In the genomic region with DNA sequence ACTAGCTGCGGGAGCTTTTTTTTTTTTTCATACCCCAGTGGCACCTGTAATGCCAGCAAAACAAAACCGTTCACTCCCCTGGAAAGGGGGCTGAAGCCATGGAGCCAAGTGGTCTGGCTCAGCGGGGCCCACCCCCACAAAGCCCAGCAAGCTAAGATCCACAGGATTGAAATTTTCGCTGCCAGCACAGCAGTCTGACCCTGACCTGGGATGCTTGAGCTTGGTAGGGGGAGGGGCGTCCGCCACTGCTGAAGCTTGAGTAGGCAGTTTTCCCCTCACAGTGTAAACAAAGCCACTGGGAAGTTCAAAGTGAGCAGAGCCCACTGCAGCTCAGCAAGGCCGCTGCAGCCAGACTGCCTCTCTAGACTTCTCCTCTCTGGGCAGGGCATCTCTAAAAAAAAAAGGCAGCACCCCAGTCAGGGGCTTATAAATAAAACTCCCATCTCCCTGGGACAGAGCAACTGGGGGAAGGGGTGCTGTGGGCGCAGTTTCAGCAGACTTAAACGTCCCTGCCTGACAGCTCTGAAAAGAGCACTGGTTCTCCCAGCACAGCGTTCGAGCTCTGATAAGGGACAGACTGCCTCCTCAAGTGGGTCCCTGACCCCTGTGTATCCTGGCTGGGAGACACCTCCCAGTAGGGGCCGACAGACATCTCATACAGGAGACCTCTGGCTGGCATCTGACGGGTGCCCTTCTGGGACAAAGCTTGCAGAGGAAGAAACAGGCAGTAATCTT, we compare ENCODE assay signal across 22 cellular contexts. TPM values are rescaled to one million over a fixed set of nuclear protein-coding genes. Genes with fewer than 3 reads are reported as not detected.
DNase-seq lines count a peak whose midpoint lies in the region; ATAC-seq, FAIRE-seq and TF ChIP-seq lines count a peak whose summit lies in the region.
"Had no signal": no experiment of that assay in that cellular context is flagged by ENCODE, and none has a peak within 500 bp of the region (broad histone marks: within the 10 kb centered on the region; RNA-seq: fewer than 3 reads in every experiment).

No MANE protein-coding gene starts in this region.

- no peak overlapping the region for H2AFZ ChIP-seq in H1 (ENCODE audit: low read length)

- H3K4me3 ChIP-seq in H1 (ENCODE audit: extremely low read depth in 1 of 4, insufficient read depth in 2 of 4, low read depth in 3 of 4, low read length in 4 of 4) = peak overlapping the region in 1 of 4 experiments; percentile 38; a peak in 1 of 8 replicates
- H3K4me3 ChIP-seq in liver (ENCODE audit: low read depth in 1 of 3, low read length in 3 of 3) = no peak overlapping the region
- H3K4me3 ChIP-seq in thyroid gland (replicated peaks in 1 of 3) = no peak overlapping the region
- H3K4me3 ChIP-seq in testis = no peak overlapping the region
- H3K4me3 ChIP-seq: colonic mucosa, lung, tibial artery had no signal

- H2AK5ac ChIP-seq in H1 (ENCODE audit: low read depth, low read length) = no peak overlapping the region

- H3K27ac ChIP-seq in H1 (ENCODE audit: low read depth, low read length) (no peak overlapping the region), liver (ENCODE audit: low read depth in 1 of 2, low read length in 2 of 2) (no peak overlapping the region), thyroid gland (no peak overlapping the region), testis (peak overlapping the region in 1 of 2 donors; percentile 50)
- H3K27ac ChIP-seq: colonic mucosa, tibial artery had no signal

- 78% methylated on average over 12 of the region's 13 CpGs; no CpG with 5 or more reads in 1 of the 2 experiments for WGBS in H1 (ENCODE audit: extremely low coverage in 1 of 2, insufficient coverage in 1 of 2, insufficient read length in 1 of 2, insufficient replicate concordance in 2 of 2, low coverage in 1 of 2, low lambda C conversion rate in 2 of 2, missing lambda C conversion rate in 1 of 2), 2 experiments
- 54% methylated on average over 13 of the region's 13 CpGs for WGBS in liver
- WGBS in thyroid gland, 2 donors = 40 to 41% methylated on average over 12 to 13 of the region's 13 CpGs
- 31 to 50% methylated on average over 7 to 13 of the region's 13 CpGs for WGBS in testis, 2 donors

- TF ChIP-seq RAD21 in H1 (IDR thresholded peaks at IDR 0.05 in 1 of 2, conservative IDR thresholded peaks at IDR 0.05 in 1 of 2; ENCODE audit: low read depth in 2 of 2, low read length in 2 of 2) (peak in 1 of 2 experiments; percentile 11; a peak in 1 of 4 replicates), liver (IDR thresholded peaks at IDR 0.05) (peak in 1 of 2 donors; percentile 29)

- H2BK12ac ChIP-seq in H1 (ENCODE audit: low read depth, low read length) = no peak overlapping the region

- 0 out of 2 replicates have a peak overlapping the region, but pooled peaks have one; percentile 44 for H2BK5ac ChIP-seq in H1 (ENCODE audit: low read depth, low read length)

- H3K36me3 ChIP-seq in H1 (ENCODE audit: control insufficient read depth in 2 of 4, insufficient read depth in 4 of 4, low read length in 3 of 4) (peaks cover 0 to 2% (median 1%) of the 10 kb centered on the region in 4 experiments; a peak in 2 of 8 replicates), liver (ENCODE audit: control insufficient read depth in 4 of 4, insufficient read depth in 3 of 4, low read depth in 1 of 4, low read length in 3 of 4) (peaks cover 0 to 8% (median 5%) of the 10 kb centered on the region in 4 donors), thyroid gland (peaks cover 12 to 16% of the 10 kb centered on the region in 2 donors), testis (ENCODE audit: low read depth, missing control alignments) (no peaks in the 10 kb centered on the region)

- TF ChIP-seq EP300 in H1 (IDR thresholded peaks at IDR 0.05; ENCODE audit: borderline replicate concordance in 1 of 2, low read depth in 2 of 2, low read length in 2 of 2) = no peak

- H3K14ac ChIP-seq in H1 (ENCODE audit: insufficient read length) = no peak overlapping the region

- TF ChIP-seq POLR2A in H1 (IDR thresholded peaks at IDR 0.05; ENCODE audit: control extremely low read depth in 1 of 2, low read depth in 2 of 2, low read length in 2 of 2) (no peak), thyroid gland (IDR thresholded peaks at IDR 0.05) (no peak), testis (IDR thresholded peaks at IDR 0.05) (no peak)

- H4K91ac ChIP-seq in H1 (replicated peaks; ENCODE audit: insufficient read length, low read length) = no peak overlapping the region

- CTCF ChIA-PET in H1 (lab: Charles Lee; ENCODE audit: partially characterized antibody) = interaction anchor here (0.6 to 1.5 kb wide), 4 partner anchors 10 to 100 kb away, joined by 3 to 4 read pairs (median 4); no protein-coding TSS in a partner anchor

- H3K23ac ChIP-seq in H1 (ENCODE audit: insufficient read length) = no peak overlapping the region

- no peaks in the 10 kb centered on the region for H3K79me1 ChIP-seq in H1 (ENCODE audit: low read depth, low read length)

- DNase-seq in NCI-H82 (lab: John Stamatoyannopoulos, UW) = peak; percentile 6
- no peak for DNase-seq in NCI-H82 treated with DMSO at 0.1 percent for 48 hours (lab: John Stamatoyannopoulos, UW; ENCODE audit: unreplicated experiment)
- peak; percentile 23 to 69 for DNase-seq in H1 (ENCODE audit: low read depth in 1 of 2, low spot score in 2 of 2)
- DNase-seq in thyroid gland = peak; percentile 62 to 70
- DNase-seq in testis = no peak
- DNase-seq in RCC 7860 (ENCODE audit: low spot score) = no peak
- DNase-seq: activated CD4-positive, alpha-beta T cell treated with anti-CD3 and anti-CD28 coated beads for 1 hour; activated CD8-positive, alpha-beta memory T cell treated with anti-CD3 and anti-CD28 coated beads, Interleukin-2, amount 10 ng/mL, durations not matched to agents 7 days and 5 days; activated effector memory CD4-positive, alpha-beta T cell treated with anti-CD3 and anti-CD28 coated beads, Interleukin-2, amount 50 U/mL, for 16 hours; colonic mucosa; DMS79; erythroblast; MM.1S; NCI-H2171 treated with DMSO at 0.1 percent for 48 hours; stimulated activated CD4-positive, alpha-beta T cell treated with anti-CD3 and anti-CD28 coated beads, Interleukin-4, amount 100 ng/mL, for 4 hours; T-helper 17 cell; tibial artery had no signal

- intact Hi-C loops in thyroid gland (cut with DNase I) = no loop called here
- intact Hi-C loops in testis (cut with DNase I; ENCODE audit: low total_unique reads) = no loop called here

- no peak overlapping the region for H2BK120ac ChIP-seq in H1 (replicated peaks; ENCODE audit: low read depth, low read length)

- peak overlapping the region; percentile 33 to 41; a peak in 3 of 4 replicates for H3K4me2 ChIP-seq in H1 (ENCODE audit: insufficient read depth in 1 of 2, low read depth in 2 of 2, low read length in 2 of 2)

- H3K4me1 ChIP-seq in H1 (replicated peaks in 1 of 4; ENCODE audit: control insufficient read depth in 3 of 4, insufficient read depth in 4 of 4, low read length in 3 of 4) = peaks cover 5 to 8% (median 5%) of the 10 kb centered on the region in 4 experiments; a peak in 5 of 7 replicates
- peaks cover 0 to 13% (median 4%) of the 10 kb centered on the region in 4 donors for H3K4me1 ChIP-seq in liver (ENCODE audit: control insufficient read depth in 4 of 4, insufficient read depth in 4 of 4, low read length in 3 of 4)
- peaks cover 5 to 9% of the 10 kb centered on the region in 2 donors for H3K4me1 ChIP-seq in thyroid gland
- H3K4me1 ChIP-seq in testis = peaks cover 8% of the 10 kb centered on the region
- H3K4me1 ChIP-seq: colonic mucosa, tibial artery had no signal

- H3K4ac ChIP-seq in H1 (replicated peaks; ENCODE audit: insufficient read length, low read depth, low read length) = no peak overlapping the region

- TF ChIP-seq CTCF in H1 (IDR thresholded peaks at IDR 0.05; ENCODE audit: control extremely low read depth in 1 of 3, insufficient read depth in 1 of 3, low read depth in 1 of 3, low read length in 3 of 3) = no peak
- no peak for TF ChIP-seq CTCF in liver (IDR thresholded peaks at IDR 0.05; ENCODE audit: low read depth, low read length, missing input control)
- no peak for TF ChIP-seq CTCF in thyroid gland (IDR thresholded peaks at IDR 0.05)
- TF ChIP-seq CTCF in testis (IDR thresholded peaks at IDR 0.05) = no peak

- no peak overlapping the region for H2BK20ac ChIP-seq in H1 (ENCODE audit: low read length)

- H3K23me2 ChIP-seq in H1 (ENCODE audit: low read depth, low read length) = no peaks in the 10 kb centered on the region

- no peak for ATAC-seq in HG03521 (IDR thresholded peaks at IDR 0.05; ENCODE audit: unreplicated experiment)
- ATAC-seq: activated CD8-positive, alpha-beta memory T cell treated with anti-CD3 and anti-CD28 coated beads, Interleukin-2, amount 10 ng/mL, durations not matched to agents 7 days and 5 days; Right ventricle myocardium inferior; T-helper 17 cell had no signal

- H3K27me3 ChIP-seq in H1 (replicated peaks in 1 of 4; ENCODE audit: control insufficient read depth in 3 of 4, extremely low read depth in 1 of 4, insufficient read depth in 3 of 4, low read length in 3 of 4) (no peaks in the 10 kb centered on the region), liver (ENCODE audit: control insufficient read depth in 4 of 4, insufficient read depth in 4 of 4, low read length in 3 of 4) (no peaks in the 10 kb centered on the region), thyroid gland (no peaks in the 10 kb centered on the region), testis (no peaks in the 10 kb centered on the region)
- H3K27me3 ChIP-seq: colonic mucosa, tibial artery had no signal

- POLR2A ChIA-PET in H1 (lab: Charles Lee; ENCODE audit: partially characterized antibody) = interaction anchor here (1.2 to 1.3 kb wide), 2 partner anchors 8 to 10 kb away, joined by 5 to 6 read pairs; no protein-coding TSS in a partner anchor

- FAIRE-seq in H1 (lab: Jason Lieb, UNC) (no peak), RCC 7860 (lab: Jason Lieb, UNC) (no peak)

- H4K5ac ChIP-seq in H1 (ENCODE audit: insufficient read length, low read depth, low read length) = no peak overlapping the region

- H3K56ac ChIP-seq in H1 (replicated peaks; ENCODE audit: insufficient read length, low read depth, low read length) = no peak overlapping the region

- peak overlapping the region in 1 of 4 experiments; percentile 18; a peak in 2 of 7 replicates for H3K9ac ChIP-seq in H1 (replicated peaks in 1 of 4; ENCODE audit: extremely low read depth in 1 of 4, low read depth in 3 of 4, low read length in 3 of 4)
- no peak overlapping the region for H3K9ac ChIP-seq in liver (ENCODE audit: low read depth in 1 of 2, low read length in 2 of 2)

- H3K18ac ChIP-seq in H1 (ENCODE audit: extremely low read depth, low read length) = no peak overlapping the region

- H4K20me1 ChIP-seq in H1 (replicated peaks in 1 of 2; ENCODE audit: control insufficient read depth in 1 of 2, insufficient read depth in 2 of 2, low read length in 2 of 2) = no peaks in the 10 kb centered on the region

- H4K8ac ChIP-seq in H1 (ENCODE audit: extremely low read depth, insufficient read depth, low read length) = no peak overlapping the region; the same call in 1 of the 2 replicates

- H2BK15ac ChIP-seq in H1 (ENCODE audit: low read length) = no peak overlapping the region

- H3K9me3 ChIP-seq in H1 (ENCODE audit: insufficient read depth in 2 of 2, low read depth in 1 of 2, low read length in 1 of 2) (no peaks in the 10 kb centered on the region), liver (ENCODE audit: control insufficient read depth in 4 of 4, low read length in 3 of 4) (no peaks in the 10 kb centered on the region), thyroid gland (no peaks in the 10 kb centered on the region), testis (no peaks in the 10 kb centered on the region)
- H3K9me3 ChIP-seq: colonic mucosa, tibial artery had no signal

- no peaks in the 10 kb centered on the region for H3K79me2 ChIP-seq in H1 (ENCODE audit: control insufficient read depth in 1 of 2, insufficient read depth in 2 of 2, low read length in 2 of 2)

RNA-seq across cellular contexts. Expression of a gene that starts 31.6 kb away (rescaled TPM):
- total RNA-seq in H1 (2021; fragmentation: NEBNext Ultra II Directional; extraction: Animal tissue kit (Norgen Biotek cat#: 25700)) = 43.4 and 44.3 TPM in 2 replicates
- polyA plus RNA-seq in H1 (2011; rRNA removed) (12.1 and 16.4 TPM in 2 replicates), liver (10 to 100 TPM; 14.6 to 20.1 TPM), testis (ENCODE audit: insufficient read depth, low read depth, low replicate concordance) (31.2 TPM)
- polyA plus RNA-seq in H1 (2011; cell fraction: cytosol; rRNA removed) = 26.8 TPM
- 9.2 TPM for polyA plus RNA-seq in H1 (2011; cell fraction: nucleus; rRNA removed)
- polyA plus RNA-seq in H1 (2012, experiment 1 of 2) = 20.8 to 32.6 TPM (median 23.7 TPM) in 4 replicates
- polyA plus RNA-seq in H1 (2012, experiment 2 of 2) = 15.7 TPM
- 19.5 TPM for polyA plus RNA-seq in H1 (2013, experiment 1 of 2)
- 20.3 TPM for polyA plus RNA-seq in H1 (2013, experiment 2 of 2)
- polyA minus RNA-seq in H1 (2011; rRNA and poly(A)+ RNA removed) = 22.7 and 26.6 TPM in 2 replicates
- polyA minus RNA-seq in H1 (2011; cell fraction: cytosol; rRNA and poly(A)+ RNA removed) = 27.0 TPM
- polyA minus RNA-seq in H1 (2011; cell fraction: nucleus; rRNA and poly(A)+ RNA removed) = 21.3 TPM
- total RNA-seq in liver (10 to 100 TPM; 18.5 to 19.1 TPM), thyroid gland (10 to 100 TPM; 44.1 to 72.4 (median 57.8) TPM), testis (10 to 100 TPM; 61.7 to 64.4 TPM)

RNA-seq across cellular contexts. Expression of a gene that starts 31.9 kb away (rescaled TPM):
- total RNA-seq in H1 (2021; fragmentation: NEBNext Ultra II Directional; extraction: Animal tissue kit (Norgen Biotek cat#: 25700)) = 1.2 and 2.8 TPM in 2 replicates
- polyA plus RNA-seq in H1 (2011; rRNA removed) (1.1 and 1.2 TPM in 2 replicates), liver (under 1 TPM in 1 of 2 donors, not detected in 1; 0.03 TPM), testis (ENCODE audit: insufficient read depth, low read depth, low replicate concordance) (28.6 TPM)
- 0.93 TPM for polyA plus RNA-seq in H1 (2011; cell fraction: cytosol; rRNA removed)
- 1.8 TPM for polyA plus RNA-seq in H1 (2011; cell fraction: nucleus; rRNA removed)
- 0.94 to 2.4 TPM (median 1.5 TPM) in 4 replicates for polyA plus RNA-seq in H1 (2012, experiment 1 of 2)
- polyA plus RNA-seq in H1 (2012, experiment 2 of 2) = not detected
- polyA plus RNA-seq in H1 (2013, experiment 1 of 2) = 0.75 TPM
- polyA plus RNA-seq in H1 (2013, experiment 2 of 2) = 0.98 TPM
- polyA minus RNA-seq in H1 (2011; rRNA and poly(A)+ RNA removed) = 6.0 and 7.0 TPM in 2 replicates
- 1.9 TPM for polyA minus RNA-seq in H1 (2011; cell fraction: cytosol; rRNA and poly(A)+ RNA removed)
- 15.1 TPM for polyA minus RNA-seq in H1 (2011; cell fraction: nucleus; rRNA and poly(A)+ RNA removed)
- total RNA-seq in liver (under 1 TPM; 0.70 to 0.75 TPM), thyroid gland (1 to 10 TPM; 4.2 to 9.6 (median 5.0) TPM), testis (10 to 100 TPM; 21.1 to 38.8 TPM)
- polyA plus RNA-seq: CD14-positive monocyte had no signal

RNA-seq across cellular contexts. Expression of a gene that starts 42.4 kb away (rescaled TPM):
- total RNA-seq in H1 (2021; fragmentation: NEBNext Ultra II Directional; extraction: Animal tissue kit (Norgen Biotek cat#: 25700)) = 9.1 and 9.9 TPM in 2 replicates
- 3.2 and 4.2 TPM in 2 replicates for polyA plus RNA-seq in H1 (2011; rRNA removed)
- 4.9 TPM for polyA plus RNA-seq in H1 (2011; cell fraction: cytosol; rRNA removed)
- 5.1 TPM for polyA plus RNA-seq in H1 (2011; cell fraction: nucleus; rRNA removed)
- 3.4 to 5.2 TPM (median 3.7 TPM) in 4 replicates for polyA plus RNA-seq in H1 (2012, experiment 1 of 2)
- 0.39 TPM for polyA plus RNA-seq in H1 (2012, experiment 2 of 2)
- polyA plus RNA-seq in H1 (2013, experiment 1 of 2) = 8.0 TPM
- polyA plus RNA-seq in H1 (2013, experiment 2 of 2) = 6.3 TPM
- 9.0 and 9.7 TPM in 2 replicates for polyA minus RNA-seq in H1 (2011; rRNA and poly(A)+ RNA removed)
- polyA minus RNA-seq in H1 (2011; cell fraction: cytosol; rRNA and poly(A)+ RNA removed) = 5.2 TPM
- polyA minus RNA-seq in H1 (2011; cell fraction: nucleus; rRNA and poly(A)+ RNA removed) = 23.7 TPM
- 10 to 100 TPM; 20.7 to 31.9 TPM for total RNA-seq in liver
- polyA plus RNA-seq in liver = 10 to 100 TPM in 1 of 2 donors, 1 to 10 TPM in 1; 4.4 to 15.6 TPM
- total RNA-seq in thyroid gland = 10 to 100 TPM; 20.3 to 46.7 (median 34.4) TPM
- 10 to 100 TPM; 44.7 to 53.1 TPM for total RNA-seq in testis
- polyA plus RNA-seq in testis (ENCODE audit: insufficient read depth, low read depth, low replicate concordance) = 32.3 TPM

Comparison
In these comparisons a context has a peak if more than half of its experiments do, and no peak if none do; other contexts are left out.
1. DNase-seq: peak in NCI-H82 (single experiment), H1 (2 of 2) and thyroid gland (2 of 2); none in NCI-H82 treated with DMSO at 0.1 percent for 48 hours (single experiment), testis (single experiment) and RCC 7860 (single experiment).